In genomic region chr5:157069949-157070348, GRCh38 we compare ENCODE assay signal across 1 cellular context.
A peak's percentile ranks its signal among the peaks of the same experiment; 100 is the strongest.
TF ChIP-seq lines count a peak whose summit lies in the region.

No MANE protein-coding gene starts in this region.

TF ChIP-seq in HepG2, 621 proteins besides CTCF, POLR2A, EP300 and RAD21 (continued from another document):
- TF ChIP-seq HINFP (CRISPR knock-in tag; IDR thresholded peaks at IDR 0.05; ENCODE audit: low read depth) (no peak), PAF1 (CRISPR knock-in tag; IDR thresholded peaks at IDR 0.05) (no peak), STAG1 (CRISPR knock-in tag; IDR thresholded peaks at IDR 0.05) (peak; percentile 20), MIXL1 (CRISPR knock-in tag; IDR thresholded peaks at IDR 0.05) (no peak), SNRNP70 (IDR thresholded peaks at IDR 0.05; ENCODE audit: low read depth, low read length) (no peak), KAT8 (CRISPR knock-in tag; IDR thresholded peaks at IDR 0.05) (0 out of 2 replicates have a peak, but pooled peaks have one; percentile 13), KDM6A (CRISPR knock-in tag; IDR thresholded peaks at IDR 0.05; ENCODE audit: low read depth) (0 out of 2 replicates have a peak, but pooled peaks have one; percentile 29), CEBPB (IDR thresholded peaks at IDR 0.05; ENCODE audit: borderline replicate concordance, low read depth, low read length) (peak; percentile 88), NRL (CRISPR knock-in tag; IDR thresholded peaks at IDR 0.05; ENCODE audit: borderline replicate concordance) (no peak), SMC3 (IDR thresholded peaks at IDR 0.05; ENCODE audit: low read length) (peak; percentile 41), HNF4G (IDR thresholded peaks at IDR 0.05; ENCODE audit: borderline replicate concordance, low read depth, low read length) (peak; percentile 85), HNF4G (CRISPR knock-in tag; IDR thresholded peaks at IDR 0.05; ENCODE audit: borderline replicate concordance, low read depth) (no peak; the same call in 1 of the 2 replicates), SAFB2 (CRISPR knock-in tag; IDR thresholded peaks at IDR 0.05; ENCODE audit: borderline replicate concordance, low read depth) (no peak), MZF1 (CRISPR knock-in tag; IDR thresholded peaks at IDR 0.05; ENCODE audit: borderline replicate concordance) (no peak), CEBPG (CRISPR knock-in tag; IDR thresholded peaks at IDR 0.05) (peak; percentile 81)
